2 cellular contexts compared by ENCODE assay signal in genomic region chr7:151715661-151716338, GRCh38.
TF ChIP-seq lines count a peak whose summit lies in the region.

No MANE protein-coding gene starts in this region.

TF ChIP-seq in liver, 16 proteins besides CTCF, POLR2A, EP300 and RAD21:
- TF ChIP-seq RXRA (IDR thresholded peaks at IDR 0.05): peak; percentile 91
- peak; percentile 63 for TF ChIP-seq SP1 (IDR thresholded peaks at IDR 0.05)
- TF ChIP-seq ATF3 (IDR thresholded peaks at IDR 0.05): peak; percentile 39
- TF ChIP-seq YY1 (IDR thresholded peaks at IDR 0.05): peak; percentile 63
- TF ChIP-seq TAF1 (conservative IDR thresholded peaks at IDR 0.05): no peak
- no peak for TF ChIP-seq FOXA1 (IDR thresholded peaks at IDR 0.05)
- peak; percentile 60 for TF ChIP-seq REST (IDR thresholded peaks at IDR 0.05)
- peak; percentile 62 for TF ChIP-seq NR2F2 (IDR thresholded peaks at IDR 0.05)
- peak; percentile 35 to 56 for TF ChIP-seq JUND (IDR thresholded peaks at IDR 0.05)
- no peak for TF ChIP-seq ZBTB33 (IDR thresholded peaks at IDR 0.05)
- no peak for TF ChIP-seq MAX (IDR thresholded peaks at IDR 0.05)
- no peak for TF ChIP-seq EGR1 (IDR thresholded peaks at IDR 0.05; ENCODE audit: low read depth in 2 of 2)
- peak; percentile 78 to 80 for TF ChIP-seq HNF4A (conservative IDR thresholded peaks at IDR 0.05)
- no peak for TF ChIP-seq FOXA2 (IDR thresholded peaks at IDR 0.05)
- TF ChIP-seq GABPA (IDR thresholded peaks at IDR 0.05 in 1 of 2, conservative IDR thresholded peaks at IDR 0.05 in 1 of 2): peak in 1 of 2 donors; percentile 18
- peak; percentile 5 for TF ChIP-seq HNF4G (IDR thresholded peaks at IDR 0.05)

TF ChIP-seq in HepG2, 621 proteins besides CTCF, POLR2A, EP300 and RAD21:
- no peak for TF ChIP-seq ZNF644 (CRISPR knock-in tag; IDR thresholded peaks at IDR 0.05; ENCODE audit: low read depth)
- no peak for TF ChIP-seq ZNF572 (CRISPR knock-in tag; IDR thresholded peaks at IDR 0.05)
- TF ChIP-seq ZNF10 (CRISPR knock-in tag; IDR thresholded peaks at IDR 0.05; ENCODE audit: borderline replicate concordance, low read depth): no peak
- TF ChIP-seq MNT (IDR thresholded peaks at IDR 0.05): no peak
- TF ChIP-seq HOXA9 (CRISPR knock-in tag; IDR thresholded peaks at IDR 0.05; ENCODE audit: borderline replicate concordance): no peak
